4 cellular contexts compared by ENCODE assay signal in genomic region chr12:127012109-127012508, GRCh38.
TF ChIP-seq lines count a peak whose summit lies in the region.

No MANE protein-coding gene starts in this region.

TF ChIP-seq in HepG2, 621 proteins besides CTCF, POLR2A, EP300 and RAD21:
- TF ChIP-seq SATB2 (CRISPR knock-in tag; IDR thresholded peaks at IDR 0.05) (no peak), ZNF12 (CRISPR knock-in tag; IDR thresholded peaks at IDR 0.05) (no peak), NFKBIZ (CRISPR knock-in tag; IDR thresholded peaks at IDR 0.05) (no peak), ZNF780A (CRISPR knock-in tag; IDR thresholded peaks at IDR 0.05) (no peak), MAFF (IDR thresholded peaks at IDR 0.05; ENCODE audit: low read depth, low read length) (peak; percentile 67), ZSCAN29 (CRISPR knock-in tag; conservative IDR thresholded peaks at IDR 0.05) (no peak), MAFK (conservative IDR thresholded peaks at IDR 0.05 in 1 of 2, IDR thresholded peaks at IDR 0.05 in 1 of 2; ENCODE audit: low read length in 2 of 2) (peak; percentile 53 to 77; a peak in 3 of 4 replicates), TIGD3 (CRISPR knock-in tag; IDR thresholded peaks at IDR 0.05; ENCODE audit: borderline replicate concordance) (no peak), NFYB (CRISPR knock-in tag; IDR thresholded peaks at IDR 0.05) (no peak), KMT2A (CRISPR knock-in tag; IDR thresholded peaks at IDR 0.05) (no peak), RFX1 (IDR thresholded peaks at IDR 0.05) (no peak)
- TF ChIP-seq, protein P1, sequence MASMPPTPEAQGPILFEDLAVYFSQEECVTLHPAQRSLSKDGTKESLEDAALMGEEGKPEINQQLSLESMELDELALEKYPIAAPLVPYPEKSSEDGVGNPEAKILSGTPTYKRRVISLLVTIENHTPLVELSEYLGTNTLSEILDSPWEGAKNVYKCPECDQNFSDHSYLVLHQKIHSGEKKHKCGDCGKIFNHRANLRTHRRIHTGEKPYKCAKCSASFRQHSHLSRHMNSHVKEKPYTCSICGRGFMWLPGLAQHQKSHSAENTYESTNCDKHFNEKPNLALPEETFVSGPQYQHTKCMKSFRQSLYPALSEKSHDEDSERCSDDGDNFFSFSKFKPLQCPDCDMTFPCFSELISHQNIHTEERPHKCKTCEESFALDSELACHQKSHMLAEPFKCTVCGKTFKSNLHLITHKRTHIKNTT (CRISPR knock-in tag; IDR thresholded peaks at IDR 0.05) = no peak
TF ChIP-seq in HepG2: peak in this region for 2.

TF ChIP-seq in A549, 52 proteins besides CTCF, POLR2A, EP300 and RAD21:
- peak; percentile 67 for TF ChIP-seq MAFK (IDR thresholded peaks at IDR 0.05; ENCODE audit: partially characterized antibody)
- no peak for TF ChIP-seq CHD2 (IDR thresholded peaks at IDR 0.05; ENCODE audit: low read length, partially characterized antibody)

TF ChIP-seq in IMR-90, 13 proteins besides CTCF, POLR2A, EP300 and RAD21:
- TF ChIP-seq MAFK (IDR thresholded peaks at IDR 0.05; ENCODE audit: low read depth, low read length) (peak; percentile 55), BHLHE40 (IDR thresholded peaks at IDR 0.05; ENCODE audit: low read depth, low read length) (no peak)

TF ChIP-seq in K562, 482 proteins besides CTCF, POLR2A, EP300 and RAD21:
- TF ChIP-seq ZNF316 (IDR thresholded peaks at IDR 0.05) = peak; percentile 65
- TF ChIP-seq ZNF79 (CRISPR knock-in tag; IDR thresholded peaks at IDR 0.05; ENCODE audit: low read depth) = no peak
- TF ChIP-seq MAFF (IDR thresholded peaks at IDR 0.05; ENCODE audit: low read length) = peak; percentile 32; the same call in 1 of the 2 replicates
- no peak for TF ChIP-seq ZNF384 (IDR thresholded peaks at IDR 0.05; ENCODE audit: low read depth, low read length)
- TF ChIP-seq C11orf30 (IDR thresholded peaks at IDR 0.05; ENCODE audit: low read depth) = peak; percentile 44
- no peak for TF ChIP-seq PRPF4 (IDR thresholded peaks at IDR 0.05; ENCODE audit: insufficient read depth, low read depth, low read length, poor library complexity, severe bottlenecking)
- peak; percentile 26; the same call in 1 of the 2 replicates for TF ChIP-seq MAFK (IDR thresholded peaks at IDR 0.05; ENCODE audit: low read length)
- TF ChIP-seq RBM34 (IDR thresholded peaks at IDR 0.05; ENCODE audit: borderline replicate concordance, insufficient read depth, low read length) = no peak
- TF ChIP-seq TEAD2 (tag; IDR thresholded peaks at IDR 0.05) = no peak
- peak; percentile 39; the same call in 1 of the 2 replicates for TF ChIP-seq MAFG (tag; conservative IDR thresholded peaks at IDR 0.05)
TF ChIP-seq in K562: peak in this region for 5.
